8 cellular contexts compared by ENCODE assay signal in the genomic region with DNA sequence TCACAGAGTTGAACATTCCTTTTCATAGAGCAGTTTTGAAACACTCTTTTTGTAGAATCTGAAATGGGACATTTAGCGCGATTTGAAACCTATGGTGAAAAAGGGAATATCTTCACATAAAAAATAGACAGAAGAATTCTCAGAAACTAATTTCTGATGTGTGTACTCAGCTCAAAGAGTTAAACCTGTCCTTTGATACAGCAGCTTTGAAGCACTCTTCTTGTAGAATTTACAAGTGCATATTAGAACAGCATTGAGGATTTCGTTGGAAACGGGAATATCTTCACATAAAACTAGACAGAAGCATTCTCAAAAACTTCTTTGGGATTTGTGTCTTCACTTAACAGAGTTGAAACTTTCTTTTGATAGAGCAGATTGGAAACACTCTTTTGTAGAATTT.
"Had no signal": no experiment of that assay in that cellular context is flagged by ENCODE, and none has a peak within 500 bp of the region (broad histone marks: within the 10 kb centered on the region; RNA-seq: fewer than 3 reads in every experiment).

No MANE protein-coding gene starts in this region.

- H3K4me3 ChIP-seq: GM12878 had no signal

- ATAC-seq: GM12878 had no signal

- DNase-seq: GDM1, GF-D8 had no signal

- FAIRE-seq: G401.6, GM12878, GM12891, GM12892, GM18507, GM19239 had no signal
